8 cellular contexts compared by ENCODE assay signal in the genomic region with DNA sequence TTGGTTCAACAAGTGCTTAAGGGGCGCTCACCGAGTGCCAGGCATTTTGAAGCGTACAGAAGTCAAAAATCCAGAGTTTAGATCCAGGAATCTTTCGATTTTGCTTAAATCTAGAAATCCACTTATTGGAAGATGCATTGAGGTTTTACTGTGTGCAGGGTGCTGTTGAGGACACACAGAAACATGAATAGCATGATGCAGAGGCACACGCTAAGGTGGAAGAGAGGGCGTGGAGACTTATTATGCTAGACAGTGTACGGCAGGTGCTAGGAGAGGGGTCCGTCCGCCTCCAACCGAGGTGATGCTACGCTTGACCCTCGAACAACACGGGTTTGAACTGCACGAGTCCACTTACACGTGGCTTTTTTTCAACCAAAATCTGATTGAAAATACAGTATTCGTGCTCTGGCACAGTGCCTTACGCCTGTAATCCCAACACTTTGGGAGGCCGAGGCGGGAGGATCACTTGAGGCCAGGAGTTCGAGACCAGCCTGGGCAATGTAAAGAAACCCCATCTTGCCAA. TPM values are rescaled to one million over a fixed set of nuclear protein-coding genes. Genes with fewer than 3 reads are reported as not detected.
A peak's percentile ranks its signal among the peaks of the same experiment; 100 is the strongest.
DNase-seq lines count a peak whose midpoint lies in the region; ATAC-seq, FAIRE-seq and TF ChIP-seq lines count a peak whose summit lies in the region.

No MANE protein-coding gene starts in this region.

- DNase-seq in A549 (ENCODE audit: low read depth in 1 of 2, low spot score in 1 of 2) (no peak), colonic mucosa (peak; percentile 31), NOMO-1 (lab: John Stamatoyannopoulos, UW; ENCODE audit: unreplicated experiment in 2 of 2) (no peak), NCI-H2029 (lab: John Stamatoyannopoulos, UW) (no peak)

- no peak for TF ChIP-seq CTCF in A549 (IDR thresholded peaks at IDR 0.05)
- TF ChIP-seq CTCF in Loucy (conservative IDR thresholded peaks at IDR 0.05; ENCODE audit: low read length): no peak
- TF ChIP-seq CTCF in colonic mucosa (IDR thresholded peaks at IDR 0.05): no peak

- H3K4me2 ChIP-seq in A549 (peak overlapping the region; percentile 82), Loucy (ENCODE audit: low read depth, low read length, poor library complexity, severe bottlenecking) (peak overlapping the region; percentile 89)

- TF ChIP-seq RAD21 in A549 (conservative IDR thresholded peaks at IDR 0.05 in 1 of 2, IDR thresholded peaks at IDR 0.05 in 1 of 2): no peak

- H3K79me2 ChIP-seq in Loucy (ENCODE audit: insufficient read depth, low read length): 0 out of 2 replicates have a peak, but pooled peaks cover 5% of the 10 kb centered on the region

- H3K9ac ChIP-seq in Loucy (ENCODE audit: low read depth, low read length, poor library complexity, severe bottlenecking) (peak overlapping the region; percentile 55), colonic mucosa (ENCODE audit: low read depth in 2 of 2, low read length in 2 of 2) (peak overlapping the region in 1 of 2 donors; percentile 82), mucosa of rectum (ENCODE audit: low read depth in 1 of 2, low read length in 2 of 2) (peak overlapping the region; percentile 85 to 88)

- H3K9me3 ChIP-seq in A549: no peaks in the 10 kb centered on the region
- no peaks in the 10 kb centered on the region for H3K9me3 ChIP-seq in Loucy (ENCODE audit: insufficient read depth, low read depth, low read length)
- no peaks in the 10 kb centered on the region for H3K9me3 ChIP-seq in colonic mucosa
- no peaks in the 10 kb centered on the region for H3K9me3 ChIP-seq in mucosa of rectum (ENCODE audit: control insufficient read depth in 2 of 2, low read length in 2 of 2)

- peak overlapping the region; percentile 87 to 99 for H3K27ac ChIP-seq in A549
- peak overlapping the region; percentile 95 for H3K27ac ChIP-seq in colonic mucosa
- peak overlapping the region; percentile 86 to 89 for H3K27ac ChIP-seq in mucosa of rectum (ENCODE audit: low read depth in 2 of 2, low read length in 2 of 2)

- no peaks in the 10 kb centered on the region for H3K9me2 ChIP-seq in Loucy (replicated peaks; ENCODE audit: low read depth, low read length)

- intact Hi-C loops in colonic mucosa (cut with DNase I): loop anchor here (5.0 to 10.0 kb wide), 2 partner anchors 124 to 134 kb away; partner anchors contain the start of gene NHLRC1

- H3K36me3 ChIP-seq in Loucy (ENCODE audit: insufficient read depth, low read length) (no peaks in the 10 kb centered on the region), colonic mucosa (no peaks in the 10 kb centered on the region), mucosa of rectum (ENCODE audit: control insufficient read depth in 2 of 2, insufficient read depth in 2 of 2, low read length in 2 of 2) (no peaks in the 10 kb centered on the region)

- peak overlapping the region; percentile 87 for H3K4me3 ChIP-seq in A549
- peak overlapping the region; percentile 83 for H3K4me3 ChIP-seq in Loucy (ENCODE audit: low read length, poor library complexity, severe bottlenecking)
- peak overlapping the region; percentile 53 for H3K4me3 ChIP-seq in colonic mucosa
- H3K4me3 ChIP-seq in mucosa of rectum (ENCODE audit: low read length in 2 of 2): peak overlapping the region; percentile 65 to 87

- no peak for TF ChIP-seq POLR2A in A549 (IDR thresholded peaks at IDR 0.05; ENCODE audit: low read length)

- ATAC-seq in A549 (peak in 1 of 2 experiments; percentile 39; a peak in 3 of 6 replicates), HG02678 (IDR thresholded peaks at IDR 0.05; ENCODE audit: unreplicated experiment) (no peak), HG02852 (IDR thresholded peaks at IDR 0.05; ENCODE audit: unreplicated experiment) (no peak)

- H4K20me1 ChIP-seq in Loucy (ENCODE audit: insufficient read depth, low read length, poor library complexity, severe bottlenecking): no peaks in the 10 kb centered on the region

- peak overlapping the region; percentile 90 for H2AFZ ChIP-seq in Loucy (ENCODE audit: low read length)

- POLR2A ChIA-PET in A549 (lab: Yijun Ruan, JAX): interaction anchor here (0.6 to 1.6 kb wide), 4 partner anchors 54 to 171 kb away, joined by 4 to 6 read pairs (median 6); no protein-coding TSS in a partner anchor

- no peak for FAIRE-seq in A549 (lab: Jason Lieb, UNC)

- TF ChIP-seq EP300 in A549 (IDR thresholded peaks at IDR 0.05): no peak

- no peaks in the 10 kb centered on the region for H3F3A ChIP-seq in Loucy (ENCODE audit: low read depth)

- H3K4me1 ChIP-seq in A549 (peaks cover 33% of the 10 kb centered on the region), Loucy (ENCODE audit: insufficient read depth, low read length, poor library complexity, severe bottlenecking) (peaks cover 25% of the 10 kb centered on the region), colonic mucosa (peaks cover 6% of the 10 kb centered on the region), mucosa of rectum (ENCODE audit: control insufficient read depth in 2 of 2, insufficient read depth in 2 of 2, low read length in 2 of 2) (peaks cover 8 to 22% of the 10 kb centered on the region in 2 donors)

- CTCF ChIA-PET in A549 (lab: Yijun Ruan, JAX): interaction anchor here (1.3 to 1.6 kb wide), 3 partner anchors 71 to 134 kb away, joined by 3 to 5 read pairs (median 5); partner anchors contain the start of gene NHLRC1

- 64% methylated on average over 20 of the region's 20 CpGs for whole genome bisulfite sequencing in A549 (ENCODE audit: missing lambda C conversion rate)

- no peaks in the 10 kb centered on the region for H3K27me3 ChIP-seq in Loucy (ENCODE audit: insufficient read depth, low read length, poor library complexity, severe bottlenecking)
- H3K27me3 ChIP-seq in colonic mucosa: no peaks in the 10 kb centered on the region
- H3K27me3 ChIP-seq in mucosa of rectum (ENCODE audit: control insufficient read depth in 2 of 2, insufficient read depth in 2 of 2, low read length in 2 of 2): no peaks in the 10 kb centered on the region

TF ChIP-seq in A549, 52 proteins besides CTCF, POLR2A, EP300 and RAD21 (continues in another document):
- TF ChIP-seq CBX2 (IDR thresholded peaks at IDR 0.05; ENCODE audit: borderline replicate concordance, low read depth): no peak
- TF ChIP-seq, protein P1, sequence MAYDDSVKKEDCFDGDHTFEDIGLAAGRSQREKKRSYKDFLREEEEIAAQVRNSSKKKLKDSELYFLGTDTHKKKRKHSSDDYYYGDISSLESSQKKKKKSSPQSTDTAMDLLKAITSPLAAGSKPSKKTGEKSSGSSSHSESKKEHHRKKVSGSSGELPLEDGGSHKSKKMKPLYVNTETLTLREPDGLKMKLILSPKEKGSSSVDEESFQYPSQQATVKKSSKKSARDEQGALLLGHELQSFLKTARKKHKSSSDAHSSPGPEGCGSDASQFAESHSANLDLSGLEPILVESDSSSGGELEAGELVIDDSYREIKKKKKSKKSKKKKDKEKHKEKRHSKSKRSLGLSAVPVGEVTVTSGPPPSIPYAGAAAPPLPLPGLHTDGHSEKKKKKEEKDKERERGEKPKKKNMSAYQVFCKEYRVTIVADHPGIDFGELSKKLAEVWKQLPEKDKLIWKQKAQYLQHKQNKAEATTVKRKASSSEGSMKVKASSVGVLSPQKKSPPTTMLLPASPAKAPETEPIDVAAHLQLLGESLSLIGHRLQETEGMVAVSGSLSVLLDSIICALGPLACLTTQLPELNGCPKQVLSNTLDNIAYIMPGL (CRISPR knock-in tag; IDR thresholded peaks at IDR 0.05; ENCODE audit: borderline replicate concordance): no peak
- TF ChIP-seq EHF (CRISPR knock-in tag; IDR thresholded peaks at IDR 0.05): no peak
- TF ChIP-seq MAFK (IDR thresholded peaks at IDR 0.05; ENCODE audit: partially characterized antibody): no peak
- TF ChIP-seq ZSCAN20 (CRISPR knock-in tag; IDR thresholded peaks at IDR 0.05): no peak
- TF ChIP-seq E2F6 (IDR thresholded peaks at IDR 0.05; ENCODE audit: borderline replicate concordance, low read depth): no peak
- TF ChIP-seq, protein P2, sequence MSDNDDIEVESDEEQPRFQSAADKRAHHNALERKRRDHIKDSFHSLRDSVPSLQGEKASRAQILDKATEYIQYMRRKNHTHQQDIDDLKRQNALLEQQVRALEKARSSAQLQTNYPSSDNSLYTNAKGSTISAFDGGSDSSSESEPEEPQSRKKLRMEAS (IDR thresholded peaks at IDR 0.05): no peak
- TF ChIP-seq MAZ (IDR thresholded peaks at IDR 0.05; ENCODE audit: borderline replicate concordance, low read depth, low read length): no peak
- no peak for TF ChIP-seq RCOR1 (IDR thresholded peaks at IDR 0.05; ENCODE audit: low read depth, low read length)
- no peak for TF ChIP-seq PHF8 (IDR thresholded peaks at IDR 0.05; ENCODE audit: borderline replicate concordance, low read depth)
- TF ChIP-seq ZFP36 (IDR thresholded peaks at IDR 0.05; ENCODE audit: borderline replicate concordance, partially characterized antibody): no peak
- TF ChIP-seq ZNF302 (CRISPR knock-in tag; IDR thresholded peaks at IDR 0.05): no peak
- TF ChIP-seq, protein P3, sequence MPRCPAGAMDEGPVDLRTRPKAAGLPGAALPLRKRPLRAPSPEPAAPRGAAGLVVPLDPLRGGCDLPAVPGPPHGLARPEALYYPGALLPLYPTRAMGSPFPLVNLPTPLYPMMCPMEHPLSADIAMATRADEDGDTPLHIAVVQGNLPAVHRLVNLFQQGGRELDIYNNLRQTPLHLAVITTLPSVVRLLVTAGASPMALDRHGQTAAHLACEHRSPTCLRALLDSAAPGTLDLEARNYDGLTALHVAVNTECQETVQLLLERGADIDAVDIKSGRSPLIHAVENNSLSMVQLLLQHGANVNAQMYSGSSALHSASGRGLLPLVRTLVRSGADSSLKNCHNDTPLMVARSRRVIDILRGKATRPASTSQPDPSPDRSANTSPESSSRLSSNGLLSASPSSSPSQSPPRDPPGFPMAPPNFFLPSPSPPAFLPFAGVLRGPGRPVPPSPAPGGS (IDR thresholded peaks at IDR 0.05): no peak
- TF ChIP-seq MYC (IDR thresholded peaks at IDR 0.05; ENCODE audit: borderline replicate concordance, low read length): no peak
- no peak for TF ChIP-seq EHMT2 (IDR thresholded peaks at IDR 0.05; ENCODE audit: low read depth)

RNA-seq across cellular contexts. Expression of gene KIF13A, which starts 1.0 kb away (rescaled TPM):
- polyA plus RNA-seq in A549 (2011; rRNA removed): 38.4 and 39.4 TPM in 2 replicates
- 14.4 and 16.7 TPM in 2 replicates for polyA plus RNA-seq in A549 (2012; cell fraction: cytosol; rRNA removed)
- polyA plus RNA-seq in A549 (2012; cell fraction: nucleus; rRNA removed): 9.6 and 14.6 TPM in 2 replicates
- 28.3 to 30.2 TPM (median 28.6 TPM) in 3 replicates for polyA plus RNA-seq in A549 (2017; fragmentation: RNase III; extraction: RNeasy Plus Mini Kit Qiagen cat#74134 plus additional on column Dnase treatment)
- polyA minus RNA-seq in A549 (2011; rRNA and poly(A)+ RNA removed): 40.1 and 42.6 TPM in 2 replicates
- total RNA-seq in colonic mucosa: 10 to 100 TPM; 43.7 to 54.0 TPM
